In genomic region chr7:50981743-50982142, GRCh38 we compare ENCODE assay signal across 23 cellular contexts.
DNase-seq lines count a peak whose midpoint lies in the region; ATAC-seq and TF ChIP-seq lines count a peak whose summit lies in the region.
"Had no signal": no experiment of that assay in that cellular context is flagged by ENCODE, and none has a peak within 500 bp of the region (broad histone marks: within the 10 kb centered on the region; RNA-seq: fewer than 3 reads in every experiment).

No MANE protein-coding gene starts in this region.

- H3K9me3 Mint-ChIP-seq in GM23338 (no peaks in the 10 kb centered on the region), endodermal cell (peaks cover 9% of the 10 kb centered on the region), nephron progenitor cell (peaks cover 28% of the 10 kb centered on the region)

- H3K9ac ChIP-seq in endodermal cell (ENCODE audit: extremely low read depth, low read length, poor library complexity, severe bottlenecking): no peak overlapping the region

- 0 out of 2 replicates have a peak, but pooled peaks cover 3% of the 10 kb centered on the region for H3K36me3 ChIP-seq in GM23338 (ENCODE audit: insufficient read depth)
- H3K36me3 ChIP-seq in endodermal cell (ENCODE audit: control insufficient read depth, insufficient read depth, low read length): no peaks in the 10 kb centered on the region
- H3K36me3 ChIP-seq: Peyer's patch had no signal

- TF ChIP-seq CTCF in GM23338 (conservative IDR thresholded peaks at IDR 0.05; ENCODE audit: low read depth in 2 of 2) (peak; percentile 45 to 82), endodermal cell (conservative IDR thresholded peaks at IDR 0.05) (peak; percentile 59), nephron progenitor cell (IDR thresholded peaks at IDR 0.05) (no peak), GM13976 (IDR thresholded peaks at IDR 0.05; ENCODE audit: borderline replicate concordance, control extremely low read depth, extremely low read depth, insufficient read depth, missing control alignments) (no peak)

- peaks cover 10% of the 10 kb centered on the region for H3K9me3 ChIP-seq in endodermal cell (ENCODE audit: control insufficient read depth, low read length)
- H3K9me3 ChIP-seq: Peyer's patch had no signal

- in situ Hi-C loops in GM13976 (cut with MboI; ENCODE audit: low sequenced_read_pairs, unreplicated experiment): no loop called here

- H3K27ac ChIP-seq in GM23338 (ENCODE audit: low read depth): no peak overlapping the region
- H3K27ac ChIP-seq in endodermal cell (ENCODE audit: low read depth, low read length): no peak overlapping the region
- H3K27ac ChIP-seq: C4-2B, HL-60, Peyer's patch had no signal

- no peaks in the 10 kb centered on the region for H3K27me3 ChIP-seq in GM23338 (ENCODE audit: insufficient read depth)
- H3K27me3 ChIP-seq in endodermal cell (ENCODE audit: control insufficient read depth, insufficient read depth, low read length, poor library complexity, severe bottlenecking): no peaks in the 10 kb centered on the region
- H3K27me3 ChIP-seq: Peyer's patch had no signal

- peaks cover 9% of the 10 kb centered on the region for H3K27me3 Mint-ChIP-seq in GM23338 (ENCODE audit: insufficient read depth, low read depth, poor library complexity)
- H3K27me3 Mint-ChIP-seq in endodermal cell (ENCODE audit: insufficient read depth): no peaks in the 10 kb centered on the region
- peaks cover 3% of the 10 kb centered on the region for H3K27me3 Mint-ChIP-seq in nephron progenitor cell (ENCODE audit: low read depth, poor library complexity)

- peaks cover 32% of the 10 kb centered on the region for H3K4me1 Mint-ChIP-seq in GM23338
- peaks cover 15% of the 10 kb centered on the region for H3K4me1 Mint-ChIP-seq in endodermal cell
- H3K4me1 Mint-ChIP-seq in nephron progenitor cell: no peaks in the 10 kb centered on the region
- H3K4me1 Mint-ChIP-seq: CD8-positive, alpha-beta memory T cell had no signal

- H2AFZ ChIP-seq in GM23338: no peak overlapping the region

- DNase-seq in GM23338 (ENCODE audit: low spot score): peak; percentile 62
- peak; percentile 54 for DNase-seq in NCI-H69 (lab: John Stamatoyannopoulos, UW)
- peak; percentile 61 for DNase-seq in endodermal cell
- DNase-seq in nephron progenitor cell: no peak
- no peak for DNase-seq in germinal center (ENCODE audit: low spot score)
- DNase-seq in GM13976 (ENCODE audit: low spot score): no peak
- DNase-seq: Calu3; CD8-positive, alpha-beta memory T cell; DMS153; GDM1; KBM-7; MM.1S; NCI-H1092 treated with DMSO at 0.1 percent for 48 hours; NCI-H1436 treated with DMSO at 0.1 percent for 48 hours; NCI-H1930; NCI-H2227 treated with DMSO at 0.1 percent for 48 hours; NCI-H510A; NCI-H774; NK-92 treated with Interleukin-12 subunit alpha and Interleukin-12 subunit beta, amount 100 ng/mL, for 24 hours; Peyer's patch had no signal

- H3K4me3 ChIP-seq in GM23338 (no peak overlapping the region), endodermal cell (ENCODE audit: low read length) (no peak overlapping the region)
- H3K4me3 ChIP-seq: Peyer's patch had no signal

- ATAC-seq in GM23338 (peak; percentile 75), HG02798 (IDR thresholded peaks at IDR 0.05; ENCODE audit: poor library complexity, unreplicated experiment) (no peak)

- peaks cover 15% of the 10 kb centered on the region for H3K9me2 ChIP-seq in GM23338 (ENCODE audit: insufficient read depth)

- no peaks in the 10 kb centered on the region for H4K20me1 ChIP-seq in GM23338 (replicated peaks; ENCODE audit: insufficient read depth)

- no peaks in the 10 kb centered on the region; the same call in 2 of the 3 replicates for H3K36me3 Mint-ChIP-seq in GM23338 (ENCODE audit: low read depth)
- H3K36me3 Mint-ChIP-seq in endodermal cell (ENCODE audit: low read depth): no peaks in the 10 kb centered on the region
- H3K36me3 Mint-ChIP-seq in nephron progenitor cell (ENCODE audit: low read depth): peaks cover 2% of the 10 kb centered on the region
- H3K36me3 Mint-ChIP-seq: CD8-positive, alpha-beta memory T cell had no signal

- no peak overlapping the region for H3K27ac Mint-ChIP-seq in GM23338
- H3K27ac Mint-ChIP-seq in endodermal cell: no peak overlapping the region
- H3K27ac Mint-ChIP-seq in nephron progenitor cell: peak overlapping the region; percentile 41
- H3K27ac Mint-ChIP-seq: CD8-positive, alpha-beta memory T cell had no signal

- H3K4me3 Mint-ChIP-seq in GM23338 (no peak overlapping the region), endodermal cell (no peak overlapping the region), nephron progenitor cell (no peak overlapping the region)

- H3K4me1 ChIP-seq in GM23338 (ENCODE audit: insufficient read depth) (peaks cover 21% of the 10 kb centered on the region), endodermal cell (ENCODE audit: control insufficient read depth, insufficient read depth, low read length) (no peaks in the 10 kb centered on the region)
- H3K4me1 ChIP-seq: Peyer's patch had no signal

- 87 to 98% methylated on average over 6 of the region's 6 CpGs for WGBS in endodermal cell (ENCODE audit: insufficient coverage in 1 of 2, insufficient read length in 1 of 2), 2 experiments

- H3K4me2 ChIP-seq in GM23338: no peak overlapping the region

- 0 out of 2 replicates have a peak, but pooled peaks cover 5% of the 10 kb centered on the region for H3F3A ChIP-seq in GM23338 (replicated peaks; ENCODE audit: low read depth)

- H3K79me2 ChIP-seq in GM23338 (replicated peaks; ENCODE audit: insufficient read depth): no peaks in the 10 kb centered on the region

TF ChIP-seq in GM23338, 12 proteins besides CTCF, POLR2A, EP300 and RAD21 (continues in another document):
- TF ChIP-seq CREB1 (CRISPR knock-in tag; IDR thresholded peaks at IDR 0.05; ENCODE audit: low read depth) (no peak), EZH2 (IDR thresholded peaks at IDR 0.05; ENCODE audit: low read depth, unreplicated experiment) (no peak), EZH2phosphoT487 (IDR thresholded peaks at IDR 0.05; ENCODE audit: unreplicated experiment) (no peak), ZNF331 (CRISPR knock-in tag; IDR thresholded peaks at IDR 0.05; ENCODE audit: low read depth) (no peak), ETS1 (IDR thresholded peaks at IDR 0.05) (no peak)

Comparison
In these comparisons a context has a peak if more than half of its experiments do, and no peak if none do; other contexts are left out.
1. DNase-seq: peak in GM23338 (single experiment), NCI-H69 (single experiment) and endodermal cell (single experiment); none in nephron progenitor cell (single experiment), germinal center (single experiment) and GM13976 (single experiment).
2. CTCF ChIP-seq: peak in GM23338 (2 of 2) and endodermal cell (single experiment); none in nephron progenitor cell (single experiment) and GM13976 (single experiment).